Comparison of ENCODE assay signal across 20 cellular contexts in the genomic region with DNA sequence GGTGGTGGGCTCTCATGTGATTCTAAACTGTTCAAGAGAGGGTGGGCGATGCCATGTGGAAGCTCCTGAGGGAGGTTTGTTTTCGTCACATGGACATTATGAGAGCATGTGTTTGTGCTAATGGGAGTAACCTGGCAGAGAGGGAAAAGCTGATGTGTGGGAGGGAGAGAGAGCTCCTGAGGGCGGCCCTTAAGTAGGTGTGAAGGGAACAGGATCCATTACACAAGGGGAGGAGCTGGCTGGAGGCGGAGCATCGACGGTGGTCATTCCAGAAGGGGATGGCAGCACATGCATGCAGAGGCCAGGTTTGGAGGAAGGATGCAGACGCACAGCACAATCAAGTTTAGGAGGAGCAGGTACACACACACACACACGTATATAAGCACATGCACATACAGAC.
A peak's percentile ranks its signal among the peaks of the same experiment; 100 is the strongest.
DNase-seq lines count a peak whose midpoint lies in the region; ATAC-seq, FAIRE-seq and TF ChIP-seq lines count a peak whose summit lies in the region.
"Had no signal": no experiment of that assay in that cellular context is flagged by ENCODE, and none has a peak within 500 bp of the region (broad histone marks: within the 10 kb centered on the region; RNA-seq: fewer than 3 reads in every experiment).

No MANE protein-coding gene starts in this region.

- CTCF ChIA-PET in K562 (lab: Yijun Ruan, JAX; ENCODE audit: low intra/inter-chr PET ratio): interaction anchor here (0.7 kb wide), 1 partner anchor 192 kb away, joined by 3 read pairs; no protein-coding TSS in a partner anchor

- TF ChIP-seq CTCF in K562 (IDR thresholded peaks at IDR 0.05 in 2 of 3, conservative IDR thresholded peaks at IDR 0.05 in 1 of 3; ENCODE audit: insufficient read depth in 2 of 3, low read depth in 1 of 3, low read length in 3 of 3) (no peak), psoas muscle (IDR thresholded peaks at IDR 0.05) (no peak)

- H3K9ac ChIP-seq in K562 (ENCODE audit: insufficient read depth in 1 of 2, low read depth in 2 of 2, low read length in 2 of 2): no peak overlapping the region
- H3K9ac ChIP-seq: parathyroid adenoma had no signal

- H3K27ac ChIP-seq in K562 (ENCODE audit: extremely low read depth, low read depth, low read length): no peak overlapping the region
- H3K27ac ChIP-seq in psoas muscle: no peak overlapping the region
- H3K27ac ChIP-seq: parathyroid adenoma had no signal

- intact Hi-C loops in K562 (cut with micrococcal nuclease): no loop called here
- intact Hi-C loops in psoas muscle (cut with DNase I): no loop called here

- H3K9me1 ChIP-seq in K562 (ENCODE audit: control insufficient read depth, insufficient read depth, low read length): no peaks in the 10 kb centered on the region

- H3K27ac Mint-ChIP-seq in activated T-cell treated with anti-CD3 and anti-CD28 coated beads, Interleukin-2, amount 50 U/mL, for 24 hours: peak overlapping the region; percentile 6
- no peak overlapping the region for H3K27ac Mint-ChIP-seq in stimulated activated naive B cell treated with anti-CD40 and anti-IgM and Interleukin-4, amounts not matched to agents 10 μg/mL and 1 μg/mL and 100 μg/mL, for 72 hours
- H3K27ac Mint-ChIP-seq: activated CD4-positive, alpha-beta memory T cell treated with anti-CD3 and anti-CD28 coated beads for 36 hours had no signal

- POLR2A ChIA-PET in K562 (lab: Yijun Ruan, JAX): interaction anchor here (1.2 kb wide), 1 partner anchor 9 kb away, joined by 6 read pairs; no protein-coding TSS in a partner anchor

- peaks cover 6% of the 10 kb centered on the region; the same call in 1 of the 2 replicates for H3K9me3 ChIP-seq in K562 (replicated peaks; ENCODE audit: control insufficient read depth, insufficient read depth, low read depth, low read length)
- H3K9me3 ChIP-seq in psoas muscle: peaks cover 6% of the 10 kb centered on the region
- H3K9me3 ChIP-seq: HAP-1 had no signal

- no peak overlapping the region for H3K4me2 ChIP-seq in K562 (ENCODE audit: insufficient read depth, low read length)

- H3K36me3 ChIP-seq in K562 (ENCODE audit: control insufficient read depth, insufficient read depth, low read length) (peaks cover 18% of the 10 kb centered on the region; the same call in 2 of the 3 replicates), psoas muscle (ENCODE audit: insufficient read depth in 1 of 2, low read depth in 1 of 2) (no peaks in the 10 kb centered on the region)
- H3K36me3 ChIP-seq: HAP-1 had no signal

- H4K20me1 ChIP-seq in K562 (replicated peaks; ENCODE audit: control insufficient read depth, insufficient read depth, low read length): no peaks in the 10 kb centered on the region

- no peak overlapping the region for H3K4me3 ChIP-seq in K562
- no peak overlapping the region for H3K4me3 ChIP-seq in psoas muscle
- H3K4me3 ChIP-seq: HAP-1, lung had no signal

- no peak overlapping the region for H2AFZ ChIP-seq in K562 (ENCODE audit: low read depth, low read length)
- H2AFZ ChIP-seq: parathyroid adenoma had no signal

- no peak for TF ChIP-seq POLR2A in K562 (conservative IDR thresholded peaks at IDR 0.05)

- BruUV-seq in K562 (replicated peaks; lab: Mats Ljungman, UMichigan): no TSS peak

- no peak overlapping the region for H3K4me3 Mint-ChIP-seq in activated T-cell treated with anti-CD3 and anti-CD28 coated beads, Interleukin-2, amount 50 U/mL, for 24 hours
- no peak overlapping the region for H3K4me3 Mint-ChIP-seq in stimulated activated naive B cell treated with anti-CD40 and anti-IgM and Interleukin-4, amounts not matched to agents 10 μg/mL and 1 μg/mL and 100 μg/mL, for 72 hours
- H3K4me3 Mint-ChIP-seq: activated CD4-positive, alpha-beta memory T cell treated with anti-CD3 and anti-CD28 coated beads for 36 hours had no signal

- in situ Hi-C loops in K562 (cut with MboI): no loop called here

- TF ChIP-seq EP300 in Ishikawa (IDR thresholded peaks at IDR 0.05; ENCODE audit: borderline replicate concordance): no peak
- no peak for TF ChIP-seq EP300 in K562 (IDR thresholded peaks at IDR 0.05; ENCODE audit: low read length)

- peaks cover 59% of the 10 kb centered on the region for H3K4me1 Mint-ChIP-seq in activated T-cell treated with anti-CD3 and anti-CD28 coated beads, Interleukin-2, amount 50 U/mL, for 24 hours (ENCODE audit: low read depth)
- H3K4me1 Mint-ChIP-seq in stimulated activated naive B cell treated with anti-CD40 and anti-IgM and Interleukin-4, amounts not matched to agents 10 μg/mL and 1 μg/mL and 100 μg/mL, for 72 hours: peaks cover 20 to 36% of the 10 kb centered on the region in 2 donors

- TF ChIP-seq RAD21 in Ishikawa (IDR thresholded peaks at IDR 0.05; ENCODE audit: low read depth) (no peak), K562 (CRISPR knock-in tag; conservative IDR thresholded peaks at IDR 0.05 in 1 of 2, IDR thresholded peaks at IDR 0.05 in 1 of 2) (no peak)

- WGBS in K562 (ENCODE audit: insufficient coverage, low coverage, missing lambda C conversion rate): 96% methylated on average over 7 of the region's 8 CpGs
- 59 to 78% (median 67%) methylated on average over 7 to 8 of the region's 8 CpGs for WGBS in psoas muscle, 3 donors

- H3K9me3 Mint-ChIP-seq in activated T-cell treated with anti-CD3 and anti-CD28 coated beads, Interleukin-2, amount 50 U/mL, for 24 hours: no peaks in the 10 kb centered on the region
- H3K9me3 Mint-ChIP-seq in stimulated activated naive B cell treated with anti-CD40 and anti-IgM and Interleukin-4, amounts not matched to agents 10 μg/mL and 1 μg/mL and 100 μg/mL, for 72 hours: no peaks in the 10 kb centered on the region
- H3K9me3 Mint-ChIP-seq: activated CD4-positive, alpha-beta memory T cell treated with anti-CD3 and anti-CD28 coated beads for 36 hours had no signal

- peaks cover 57% of the 10 kb centered on the region for H3K36me3 Mint-ChIP-seq in activated T-cell treated with anti-CD3 and anti-CD28 coated beads, Interleukin-2, amount 50 U/mL, for 24 hours (ENCODE audit: low read depth)
- peaks cover 33 to 36% of the 10 kb centered on the region in 2 donors for H3K36me3 Mint-ChIP-seq in stimulated activated naive B cell treated with anti-CD40 and anti-IgM and Interleukin-4, amounts not matched to agents 10 μg/mL and 1 μg/mL and 100 μg/mL, for 72 hours
- H3K36me3 Mint-ChIP-seq: activated CD4-positive, alpha-beta memory T cell treated with anti-CD3 and anti-CD28 coated beads for 36 hours had no signal

- ATAC-seq in K562 (no peak), psoas muscle (peak; percentile 25 to 54 (median 44))
- ATAC-seq in stimulated activated naive B cell treated with anti-CD40 and anti-IgM and Interleukin-4, amounts not matched to agents 10 μg/mL and 1 μg/mL and 100 μg/mL, for 72 hours (replicated peaks): no peak
- ATAC-seq: SK-N-SH treated with all-trans-retinoic acid at 6 μM for 48 hours had no signal

- no peaks in the 10 kb centered on the region for H3K27me3 Mint-ChIP-seq in activated T-cell treated with anti-CD3 and anti-CD28 coated beads, Interleukin-2, amount 50 U/mL, for 24 hours
- no peaks in the 10 kb centered on the region for H3K27me3 Mint-ChIP-seq in stimulated activated naive B cell treated with anti-CD40 and anti-IgM and Interleukin-4, amounts not matched to agents 10 μg/mL and 1 μg/mL and 100 μg/mL, for 72 hours
- H3K27me3 Mint-ChIP-seq: activated CD4-positive, alpha-beta memory T cell treated with anti-CD3 and anti-CD28 coated beads for 36 hours had no signal

- H3K27me3 ChIP-seq in K562 (ENCODE audit: control insufficient read depth in 2 of 2, insufficient read depth in 2 of 2, low read length in 2 of 2) (no peaks in the 10 kb centered on the region), psoas muscle (ENCODE audit: insufficient read depth in 3 of 3, low read length in 2 of 3) (no peaks in the 10 kb centered on the region)

- FAIRE-seq in K562 (lab: Jason Lieb, UNC): no peak
- FAIRE-seq: astrocyte, GM19239, RCC 7860, TTC549 had no signal

- no peak for DNase-seq in activated T-cell treated with anti-CD3 and anti-CD28 coated beads, Interleukin-2, amount 50 U/mL, for 24 hours
- DNase-seq in activated T-cell treated with anti-CD3 and anti-CD28 coated beads for 4 hours (no peak), K562 (ENCODE audit: extremely low read depth in 1 of 4, low spot score in 3 of 4) (no peak), psoas muscle (no peak)
- no peak for DNase-seq in stimulated activated naive B cell treated with anti-CD40 and anti-IgM and Interleukin-4, amounts not matched to agents 10 μg/mL and 1 μg/mL and 100 μg/mL, for 72 hours
- no peak for DNase-seq in activated effector memory CD4-positive, alpha-beta T cell treated with anti-CD3 and anti-CD28 coated beads, Interleukin-2, amount 50 U/mL, for 16 hours
- DNase-seq: activated CD4-positive, alpha-beta memory T cell treated with anti-CD3 and anti-CD28 coated beads for 36 hours; effector CD8-positive, alpha-beta T cell; NCI-H2171; NCI-H82; stimulated activated CD4-positive, alpha-beta T cell treated with anti-CD3 and anti-CD28 coated beads, Interleukin-2, amount 100 ng/mL, for 24 hours had no signal

- no peaks in the 10 kb centered on the region for H3K79me2 ChIP-seq in K562 (ENCODE audit: control insufficient read depth, insufficient read depth, low read length)
- H3K79me2 ChIP-seq: parathyroid adenoma had no signal

- H3K4me1 ChIP-seq in K562 (replicated peaks in 1 of 2; ENCODE audit: control insufficient read depth in 2 of 2, insufficient read depth in 2 of 2, low read length in 2 of 2): peaks cover 0 to 3% of the 10 kb centered on the region in 2 experiments; a peak in 1 of 5 replicates
- peaks cover 21% of the 10 kb centered on the region for H3K4me1 ChIP-seq in psoas muscle
- H3K4me1 ChIP-seq: HAP-1 had no signal

TF ChIP-seq in Ishikawa, 13 proteins besides CTCF, POLR2A, EP300 and RAD21:
- no peak for TF ChIP-seq CEBPB (IDR thresholded peaks at IDR 0.05)
- TF ChIP-seq, protein P1, sequence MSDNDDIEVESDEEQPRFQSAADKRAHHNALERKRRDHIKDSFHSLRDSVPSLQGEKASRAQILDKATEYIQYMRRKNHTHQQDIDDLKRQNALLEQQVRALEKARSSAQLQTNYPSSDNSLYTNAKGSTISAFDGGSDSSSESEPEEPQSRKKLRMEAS (IDR thresholded peaks at IDR 0.05): peak; percentile 41; the same call in 1 of the 2 replicates

TF ChIP-seq in K562, 482 proteins besides CTCF, POLR2A, EP300 and RAD21 (continues in another document):
- TF ChIP-seq PRMT5 (CRISPR knock-in tag; IDR thresholded peaks at IDR 0.05): no peak
- no peak for TF ChIP-seq ZBTB17 (CRISPR knock-in tag; IDR thresholded peaks at IDR 0.05)
- no peak for TF ChIP-seq CREM (IDR thresholded peaks at IDR 0.05; ENCODE audit: low read depth)
- no peak for TF ChIP-seq ELF2 (CRISPR knock-in tag; IDR thresholded peaks at IDR 0.05)
- TF ChIP-seq, protein P1 (CRISPR knock-in tag; IDR thresholded peaks at IDR 0.05): 0 out of 2 replicates have a peak, but pooled peaks have one; percentile 29
- TF ChIP-seq ZNF184 (CRISPR knock-in tag; IDR thresholded peaks at IDR 0.05): no peak

Comparison
In these comparisons a context has a peak if more than half of its experiments do, and no peak if none do; other contexts are left out.
1. ATAC-seq: peak in psoas muscle (4 of 4); none in K562 (single experiment) and stimulated activated naive B cell treated with anti-CD40 and anti-IgM and Interleukin-4, amounts not matched to agents 10 μg/mL and 1 μg/mL and 100 μg/mL, for 72 hours (0 of 2).